ENCODE assay signal across 8 cellular contexts in the genomic region with DNA sequence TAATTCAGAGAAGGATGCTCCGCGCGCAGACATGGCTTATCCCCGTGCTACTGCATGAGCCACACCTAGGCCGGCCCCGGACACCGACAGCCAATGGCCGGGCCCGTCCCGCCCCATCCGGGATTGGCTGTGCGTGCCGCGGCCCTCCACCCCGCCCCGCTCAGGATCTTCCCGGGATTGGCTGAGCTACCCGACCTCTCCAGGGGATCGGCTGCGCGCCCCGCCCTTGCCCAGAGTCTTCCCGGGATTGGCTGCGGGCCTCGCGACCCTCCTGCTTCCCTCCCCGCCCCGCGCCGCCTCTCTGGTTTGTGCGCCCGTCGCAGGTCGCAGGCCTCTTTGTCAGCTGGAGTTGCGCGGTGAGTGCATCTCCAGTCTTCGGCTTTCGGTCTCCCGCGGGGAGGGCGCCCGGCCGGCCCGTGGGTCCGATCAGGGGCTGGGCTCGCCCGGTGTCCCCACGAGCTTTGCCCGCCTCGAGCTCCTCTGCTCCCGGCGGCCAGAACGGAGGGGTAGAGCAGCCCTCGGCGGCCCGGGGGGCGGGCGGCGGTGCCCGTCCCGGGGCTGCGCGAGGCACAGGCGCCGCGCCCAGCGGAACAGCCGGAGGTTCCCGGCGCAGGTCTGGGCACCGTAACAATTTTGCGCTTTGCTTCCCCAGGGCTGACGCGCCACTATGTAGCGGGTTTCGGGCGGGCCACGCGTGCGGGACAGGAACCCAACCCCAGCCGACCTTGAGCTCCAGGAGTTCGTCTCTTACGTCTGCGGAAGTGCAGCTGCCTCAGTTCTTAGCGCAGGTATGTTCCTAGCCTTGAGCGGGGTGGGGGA. TPM values are rescaled to one million over a fixed set of nuclear protein-coding genes. Genes with fewer than 3 reads are reported as not detected.
DNase-seq lines count a peak whose midpoint lies in the region; ATAC-seq and TF ChIP-seq lines count a peak whose summit lies in the region.

No MANE protein-coding gene starts in this region.

- H3K36me3 Mint-ChIP-seq in progenitor cell of endocrine pancreas (ENCODE audit: insufficient read depth) = peaks cover 18% of the 10 kb centered on the region

- H3K9me3 Mint-ChIP-seq in progenitor cell of endocrine pancreas (ENCODE audit: low read depth) = no peaks in the 10 kb centered on the region

- H3K4me3 Mint-ChIP-seq in progenitor cell of endocrine pancreas (ENCODE audit: low read depth) = peak overlapping the region; percentile 89

- in situ Hi-C loops in GM13977 (cut with MboI; ENCODE audit: low pct_unique_long_range_greater_than_20kb, low sequenced_read_pairs, unreplicated experiment) = loop anchor here (10.0 kb wide), 1 partner anchor 48 kb away; no protein-coding TSS in a partner anchor

- DNase-seq in GM13977 (ENCODE audit: low spot score) (peak; percentile 96), NCI-H1436 treated with DMSO at 0.1 percent for 48 hours (lab: John Stamatoyannopoulos, UW) (peak; percentile 90), T-helper 1 cell (peak; percentile 91 to 98 (median 92)), amygdala (lab: John Stamatoyannopoulos, UW) (peak; percentile 72 to 99 (median 97)), left cardiac atrium (peak; percentile 99), progenitor cell of endocrine pancreas (ENCODE audit: low spot score, unreplicated experiment) (peak; percentile 96), ureter (ENCODE audit: low spot score) (peak; percentile 99)

- intact Hi-C loops in left cardiac atrium (cut with DNase I) = loop anchor here in 1 of 2 donors (10.0 kb wide), 2 partner anchors 48 to 242 kb away; no protein-coding TSS in a partner anchor

- peaks cover 16% of the 10 kb centered on the region for H3K4me1 Mint-ChIP-seq in progenitor cell of endocrine pancreas (ENCODE audit: low read depth)

- peak overlapping the region; percentile 97 for H3K27ac Mint-ChIP-seq in progenitor cell of endocrine pancreas

- H3K27me3 Mint-ChIP-seq in progenitor cell of endocrine pancreas = peaks cover 11% of the 10 kb centered on the region

- ATAC-seq in HG02852 (IDR thresholded peaks at IDR 0.05; ENCODE audit: unreplicated experiment) (peak; percentile 87), left cardiac atrium (peak; percentile 99)

- TF ChIP-seq CTCF in GM13977 (IDR thresholded peaks at IDR 0.05; ENCODE audit: extremely low read depth, insufficient read depth, missing control alignments) (no peak), progenitor cell of endocrine pancreas (IDR thresholded peaks at IDR 0.05; ENCODE audit: unreplicated experiment) (no peak)

RNA-seq across cellular contexts. Expression of a gene that starts 38.8 kb away (rescaled TPM):
- total RNA-seq in left cardiac atrium = 1 to 10 TPM; 1.2 to 2.0 TPM
- 2.2 and 3.2 TPM in 2 replicates for total RNA-seq in progenitor cell of endocrine pancreas
- 3.7 TPM for total RNA-seq in ureter

RNA-seq across cellular contexts. Expression of a gene that starts 53.3 kb away (rescaled TPM):
- total RNA-seq in left cardiac atrium (10 to 100 TPM; 40.7 to 48.0 TPM), progenitor cell of endocrine pancreas (33.1 and 33.6 TPM in 2 replicates), ureter (34.6 TPM)

Comparison
In these comparisons a context has a peak if more than half of its experiments do, and no peak if none do; other contexts are left out.
1. Peak in every context shown above with its lines: DNase-seq and ATAC-seq.